In the genomic region with DNA sequence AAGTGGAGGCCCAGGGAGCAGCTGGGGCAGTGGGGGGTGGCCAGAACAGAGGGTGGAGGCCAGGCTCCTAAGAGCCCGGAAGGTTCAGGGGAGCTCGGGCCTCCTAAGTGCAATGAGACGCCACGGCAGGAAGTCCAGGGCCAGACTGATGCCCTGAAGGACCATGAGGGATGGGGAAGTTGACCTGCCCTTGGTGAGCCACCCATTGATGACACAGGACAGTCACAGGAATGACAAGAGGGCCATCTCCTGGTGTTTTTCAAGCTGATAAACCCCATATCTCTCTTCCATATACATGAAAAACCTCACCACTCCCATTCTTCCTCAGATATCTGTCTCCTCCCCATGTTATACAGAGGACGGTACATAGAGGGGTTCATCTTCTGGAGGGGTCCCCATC, we compare ENCODE assay signal across 1 cellular context.
TF ChIP-seq lines count a peak whose summit lies in the region.

No MANE protein-coding gene starts in this region.

TF ChIP-seq in HepG2, 621 proteins besides CTCF, POLR2A, EP300 and RAD21:
- TF ChIP-seq ZC3H13 (CRISPR knock-in tag; IDR thresholded peaks at IDR 0.05), result no peak
- TF ChIP-seq ELF3 (CRISPR knock-in tag; IDR thresholded peaks at IDR 0.05), result 0 out of 2 replicates have a peak, but pooled peaks have one; percentile 24
- TF ChIP-seq, protein P1, sequence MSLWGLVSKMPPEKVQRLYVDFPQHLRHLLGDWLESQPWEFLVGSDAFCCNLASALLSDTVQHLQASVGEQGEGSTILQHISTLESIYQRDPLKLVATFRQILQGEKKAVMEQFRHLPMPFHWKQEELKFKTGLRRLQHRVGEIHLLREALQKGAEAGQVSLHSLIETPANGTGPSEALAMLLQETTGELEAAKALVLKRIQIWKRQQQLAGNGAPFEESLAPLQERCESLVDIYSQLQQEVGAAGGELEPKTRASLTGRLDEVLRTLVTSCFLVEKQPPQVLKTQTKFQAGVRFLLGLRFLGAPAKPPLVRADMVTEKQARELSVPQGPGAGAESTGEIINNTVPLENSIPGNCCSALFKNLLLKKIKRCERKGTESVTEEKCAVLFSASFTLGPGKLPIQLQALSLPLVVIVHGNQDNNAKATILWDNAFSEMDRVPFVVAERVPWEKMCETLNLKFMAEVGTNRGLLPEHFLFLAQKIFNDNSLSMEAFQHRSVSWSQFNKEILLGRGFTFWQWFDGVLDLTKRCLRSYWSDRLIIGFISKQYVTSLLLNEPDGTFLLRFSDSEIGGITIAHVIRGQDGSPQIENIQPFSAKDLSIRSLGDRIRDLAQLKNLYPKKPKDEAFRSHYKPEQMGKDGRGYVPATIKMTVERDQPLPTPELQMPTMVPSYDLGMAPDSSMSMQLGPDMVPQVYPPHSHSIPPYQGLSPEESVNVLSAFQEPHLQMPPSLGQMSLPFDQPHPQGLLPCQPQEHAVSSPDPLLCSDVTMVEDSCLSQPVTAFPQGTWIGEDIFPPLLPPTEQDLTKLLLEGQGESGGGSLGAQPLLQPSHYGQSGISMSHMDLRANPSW (CRISPR knock-in tag; IDR thresholded peaks at IDR 0.05; ENCODE audit: borderline replicate concordance), result no peak
- no peak for TF ChIP-seq NR2F6 (IDR thresholded peaks at IDR 0.05)
- TF ChIP-seq NR2F6 (CRISPR knock-in tag; IDR thresholded peaks at IDR 0.05), result peak; percentile 40; the same call in 1 of the 2 replicates
- TF ChIP-seq, protein P2, sequence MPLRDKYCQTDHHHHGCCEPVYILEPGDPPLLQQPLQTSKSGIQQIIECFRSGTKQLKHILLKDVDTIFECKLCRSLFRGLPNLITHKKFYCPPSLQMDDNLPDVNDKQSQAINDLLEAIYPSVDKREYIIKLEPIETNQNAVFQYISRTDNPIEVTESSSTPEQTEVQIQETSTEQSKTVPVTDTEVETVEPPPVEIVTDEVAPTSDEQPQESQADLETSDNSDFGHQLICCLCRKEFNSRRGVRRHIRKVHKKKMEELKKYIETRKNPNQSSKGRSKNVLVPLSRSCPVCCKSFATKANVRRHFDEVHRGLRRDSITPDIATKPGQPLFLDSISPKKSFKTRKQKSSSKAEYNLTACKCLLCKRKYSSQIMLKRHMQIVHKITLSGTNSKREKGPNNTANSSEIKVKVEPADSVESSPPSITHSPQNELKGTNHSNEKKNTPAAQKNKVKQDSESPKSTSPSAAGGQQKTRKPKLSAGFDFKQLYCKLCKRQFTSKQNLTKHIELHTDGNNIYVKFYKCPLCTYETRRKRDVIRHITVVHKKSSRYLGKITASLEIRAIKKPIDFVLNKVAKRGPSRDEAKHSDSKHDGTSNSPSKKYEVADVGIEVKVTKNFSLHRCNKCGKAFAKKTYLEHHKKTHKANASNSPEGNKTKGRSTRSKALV (CRISPR knock-in tag; IDR thresholded peaks at IDR 0.05), result 0 out of 2 replicates have a peak, but pooled peaks have one; percentile 37
- peak; percentile 40; the same call in 1 of the 2 replicates for TF ChIP-seq FOXA3 (CRISPR knock-in tag; IDR thresholded peaks at IDR 0.05)
- TF ChIP-seq FLYWCH1 (CRISPR knock-in tag; IDR thresholded peaks at IDR 0.05), result no peak
- 0 out of 2 replicates have a peak, but pooled peaks have one; percentile 14 for TF ChIP-seq MEIS2 (CRISPR knock-in tag; IDR thresholded peaks at IDR 0.05)
- 0 out of 2 replicates have a peak, but pooled peaks have one; percentile 7 for TF ChIP-seq ETV5 (CRISPR knock-in tag; IDR thresholded peaks at IDR 0.05; ENCODE audit: borderline replicate concordance)
- TF ChIP-seq MED1 (CRISPR knock-in tag; IDR thresholded peaks at IDR 0.05), result 0 out of 2 replicates have a peak, but pooled peaks have one; percentile 13
- TF ChIP-seq, protein P3, sequence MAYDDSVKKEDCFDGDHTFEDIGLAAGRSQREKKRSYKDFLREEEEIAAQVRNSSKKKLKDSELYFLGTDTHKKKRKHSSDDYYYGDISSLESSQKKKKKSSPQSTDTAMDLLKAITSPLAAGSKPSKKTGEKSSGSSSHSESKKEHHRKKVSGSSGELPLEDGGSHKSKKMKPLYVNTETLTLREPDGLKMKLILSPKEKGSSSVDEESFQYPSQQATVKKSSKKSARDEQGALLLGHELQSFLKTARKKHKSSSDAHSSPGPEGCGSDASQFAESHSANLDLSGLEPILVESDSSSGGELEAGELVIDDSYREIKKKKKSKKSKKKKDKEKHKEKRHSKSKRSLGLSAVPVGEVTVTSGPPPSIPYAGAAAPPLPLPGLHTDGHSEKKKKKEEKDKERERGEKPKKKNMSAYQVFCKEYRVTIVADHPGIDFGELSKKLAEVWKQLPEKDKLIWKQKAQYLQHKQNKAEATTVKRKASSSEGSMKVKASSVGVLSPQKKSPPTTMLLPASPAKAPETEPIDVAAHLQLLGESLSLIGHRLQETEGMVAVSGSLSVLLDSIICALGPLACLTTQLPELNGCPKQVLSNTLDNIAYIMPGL (CRISPR knock-in tag; IDR thresholded peaks at IDR 0.05; ENCODE audit: borderline replicate concordance in 1 of 2, low read depth in 1 of 2), result peak in 1 of 2 experiments; percentile 26; a peak in 1 of 4 replicates
- TF ChIP-seq TEAD3 (CRISPR knock-in tag; optimal IDR thresholded peaks at IDR 0.05; ENCODE audit: borderline replicate concordance), result peak; percentile 51
- 0 out of 2 replicates have a peak, but pooled peaks have one; percentile 12 for TF ChIP-seq FOSL2 (CRISPR knock-in tag; IDR thresholded peaks at IDR 0.05)
- TF ChIP-seq, protein P4, sequence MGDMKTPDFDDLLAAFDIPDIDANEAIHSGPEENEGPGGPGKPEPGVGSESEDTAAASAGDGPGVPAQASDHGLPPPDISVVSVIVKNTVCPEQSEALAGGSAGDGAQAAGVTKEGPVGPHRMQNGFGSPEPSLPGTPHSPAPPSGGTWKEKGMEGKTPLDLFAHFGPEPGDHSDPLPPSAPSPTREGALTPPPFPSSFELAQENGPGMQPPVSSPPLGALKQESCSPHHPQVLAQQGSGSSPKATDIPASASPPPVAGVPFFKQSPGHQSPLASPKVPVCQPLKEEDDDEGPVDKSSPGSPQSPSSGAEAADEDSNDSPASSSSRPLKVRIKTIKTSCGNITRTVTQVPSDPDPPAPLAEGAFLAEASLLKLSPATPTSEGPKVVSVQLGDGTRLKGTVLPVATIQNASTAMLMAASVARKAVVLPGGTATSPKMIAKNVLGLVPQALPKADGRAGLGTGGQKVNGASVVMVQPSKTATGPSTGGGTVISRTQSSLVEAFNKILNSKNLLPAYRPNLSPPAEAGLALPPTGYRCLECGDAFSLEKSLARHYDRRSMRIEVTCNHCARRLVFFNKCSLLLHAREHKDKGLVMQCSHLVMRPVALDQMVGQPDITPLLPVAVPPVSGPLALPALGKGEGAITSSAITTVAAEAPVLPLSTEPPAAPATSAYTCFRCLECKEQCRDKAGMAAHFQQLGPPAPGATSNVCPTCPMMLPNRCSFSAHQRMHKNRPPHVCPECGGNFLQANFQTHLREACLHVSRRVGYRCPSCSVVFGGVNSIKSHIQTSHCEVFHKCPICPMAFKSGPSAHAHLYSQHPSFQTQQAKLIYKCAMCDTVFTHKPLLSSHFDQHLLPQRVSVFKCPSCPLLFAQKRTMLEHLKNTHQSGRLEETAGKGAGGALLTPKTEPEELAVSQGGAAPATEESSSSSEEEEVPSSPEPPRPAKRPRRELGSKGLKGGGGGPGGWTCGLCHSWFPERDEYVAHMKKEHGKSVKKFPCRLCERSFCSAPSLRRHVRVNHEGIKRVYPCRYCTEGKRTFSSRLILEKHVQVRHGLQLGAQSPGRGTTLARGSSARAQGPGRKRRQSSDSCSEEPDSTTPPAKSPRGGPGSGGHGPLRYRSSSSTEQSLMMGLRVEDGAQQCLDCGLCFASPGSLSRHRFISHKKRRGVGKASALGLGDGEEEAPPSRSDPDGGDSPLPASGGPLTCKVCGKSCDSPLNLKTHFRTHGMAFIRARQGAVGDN (CRISPR knock-in tag; IDR thresholded peaks at IDR 0.05), result peak; percentile 22; the same call in 1 of the 2 replicates
- TF ChIP-seq IRF2 (CRISPR knock-in tag; IDR thresholded peaks at IDR 0.05), result 0 out of 2 replicates have a peak, but pooled peaks have one; percentile 22
- no peak for TF ChIP-seq SP5 (CRISPR knock-in tag; IDR thresholded peaks at IDR 0.05; ENCODE audit: borderline replicate concordance, low read depth)
- TF ChIP-seq, protein P5, sequence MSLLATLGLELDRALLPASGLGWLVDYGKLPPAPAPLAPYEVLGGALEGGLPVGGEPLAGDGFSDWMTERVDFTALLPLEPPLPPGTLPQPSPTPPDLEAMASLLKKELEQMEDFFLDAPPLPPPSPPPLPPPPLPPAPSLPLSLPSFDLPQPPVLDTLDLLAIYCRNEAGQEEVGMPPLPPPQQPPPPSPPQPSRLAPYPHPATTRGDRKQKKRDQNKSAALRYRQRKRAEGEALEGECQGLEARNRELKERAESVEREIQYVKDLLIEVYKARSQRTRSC (CRISPR knock-in tag; IDR thresholded peaks at IDR 0.05; ENCODE audit: low read depth), result no peak
- peak; percentile 14; the same call in 1 of the 2 replicates for TF ChIP-seq SAP130 (CRISPR knock-in tag; IDR thresholded peaks at IDR 0.05; ENCODE audit: low read depth)
- no peak for TF ChIP-seq GZF1 (CRISPR knock-in tag; IDR thresholded peaks at IDR 0.05)
- no peak for TF ChIP-seq FOXA1 (IDR thresholded peaks at IDR 0.05)
- TF ChIP-seq FOXA1 (CRISPR knock-in tag; IDR thresholded peaks at IDR 0.05), result peak; percentile 37
- TF ChIP-seq STAG1 (CRISPR knock-in tag; IDR thresholded peaks at IDR 0.05), result peak; percentile 92
- TF ChIP-seq HMG20A (CRISPR knock-in tag; IDR thresholded peaks at IDR 0.05; ENCODE audit: borderline replicate concordance), result no peak
- TF ChIP-seq ZNF546 (CRISPR knock-in tag; conservative IDR thresholded peaks at IDR 0.05), result no peak
- no peak for TF ChIP-seq HMGA1 (CRISPR knock-in tag; conservative IDR thresholded peaks at IDR 0.05)
- TF ChIP-seq SMC3 (IDR thresholded peaks at IDR 0.05; ENCODE audit: low read length), result peak; percentile 96
- 0 out of 2 replicates have a peak, but pooled peaks have one; percentile 23 for TF ChIP-seq ERF (CRISPR knock-in tag; IDR thresholded peaks at IDR 0.05)
TF ChIP-seq in HepG2: peak in this region for 17.
